26 cellular contexts compared by ENCODE assay signal in genomic region chr10:29826221-29826620, GRCh38.
"Had no signal": no experiment of that assay in that cellular context is flagged by ENCODE, and none has a peak within 500 bp of the region (broad histone marks: within the 10 kb centered on the region; RNA-seq: fewer than 3 reads in every experiment).

No MANE protein-coding gene starts in this region.

- H3K4me1 ChIP-seq: body of pancreas, left ventricle myocardium inferior, pancreas, psoas muscle had no signal

- H3K4me3 Mint-ChIP-seq: activated CD8-positive, alpha-beta T cell treated with anti-CD3 and anti-CD28 coated beads, Interleukin-2, amount 10 ng/mL, durations not matched to agents 7 days and 5 days; activated naive CD4-positive, alpha-beta T cell treated with anti-CD3 and anti-CD28 coated beads, Interleukin-2, amount 50 U/mL, for 24 hours; activated T-helper 1 cell treated with anti-CD3 and anti-CD28 coated beads, Interleukin-12 subunit alpha, Interleukin-12 subunit beta, Interleukin-2, Interleukin-4 antibody, amounts not matched to agents 30 ng/mL and 10 ng/mL and 1 ng/mL, durations not matched to agents 14 hours and 24 hours and 36 hours; immature natural killer cell; natural killer cell treated with Interleukin-12 subunit alpha and Interleukin-12 subunit beta and Interleukin-15 and Interleukin-18, amount 100 ng/mL, for 72 hours; stimulated activated memory B cell treated with anti-CD40 and anti-IgM and Interleukin-4, amounts not matched to agents 10 μg/mL and 1 μg/mL and 100 μg/mL, for 72 hours had no signal

- H3K4me3 ChIP-seq: body of pancreas, left ventricle myocardium inferior, pancreas, psoas muscle, testis had no signal

- DNase-seq: activated CD4-positive, alpha-beta T cell treated with anti-CD3 and anti-CD28 coated beads, Interleukin-2, amount 50 U/mL, for 1 hour; activated CD4-positive, CD25-positive, alpha-beta regulatory T cell treated with anti-CD3 and anti-CD28 coated beads, Interleukin-2, amount 50 U/mL, for 72 hours; activated CD8-positive, alpha-beta T cell treated with anti-CD3 and anti-CD28 coated beads, Interleukin-2, amount 10 ng/mL, durations not matched to agents 7 days and 5 days; activated gamma-delta T cell treated with Interleukin-2 at 50 U/mL for 16 hours; anterior cingulate cortex; body of pancreas; caudate nucleus; effector memory CD4-positive, alpha-beta T cell; foreskin melanocyte; immature natural killer cell; kidney glomerular epithelial cell; left ventricle myocardium inferior; midbrain; pancreas; psoas muscle; right cardiac atrium; small intestine; T-helper 1 cell; testis; trophoblast cell; WERI-Rb-1 had no signal

- H3K27ac Mint-ChIP-seq: activated CD8-positive, alpha-beta T cell treated with anti-CD3 and anti-CD28 coated beads, Interleukin-2, amount 10 ng/mL, durations not matched to agents 7 days and 5 days; activated naive CD4-positive, alpha-beta T cell treated with anti-CD3 and anti-CD28 coated beads, Interleukin-2, amount 50 U/mL, for 24 hours; activated T-helper 1 cell treated with anti-CD3 and anti-CD28 coated beads, Interleukin-12 subunit alpha, Interleukin-12 subunit beta, Interleukin-2, Interleukin-4 antibody, amounts not matched to agents 30 ng/mL and 10 ng/mL and 1 ng/mL, durations not matched to agents 14 hours and 24 hours and 36 hours; immature natural killer cell; stimulated activated memory B cell treated with anti-CD40 and anti-IgM and Interleukin-4, amounts not matched to agents 10 μg/mL and 1 μg/mL and 100 μg/mL, for 72 hours had no signal

- H3K36me3 Mint-ChIP-seq: immature natural killer cell; stimulated activated memory B cell treated with anti-CD40 and anti-IgM and Interleukin-4, amounts not matched to agents 10 μg/mL and 1 μg/mL and 100 μg/mL, for 72 hours had no signal

- H3K4me1 Mint-ChIP-seq: activated naive CD4-positive, alpha-beta T cell treated with anti-CD3 and anti-CD28 coated beads, Interleukin-2, amount 50 U/mL, for 24 hours; immature natural killer cell; stimulated activated memory B cell treated with anti-CD40 and anti-IgM and Interleukin-4, amounts not matched to agents 10 μg/mL and 1 μg/mL and 100 μg/mL, for 72 hours had no signal

- H3K27me3 Mint-ChIP-seq: stimulated activated memory B cell treated with anti-CD40 and anti-IgM and Interleukin-4, amounts not matched to agents 10 μg/mL and 1 μg/mL and 100 μg/mL, for 72 hours had no signal

- ATAC-seq: activated CD8-positive, alpha-beta T cell treated with anti-CD3 and anti-CD28 coated beads, Interleukin-2, amount 10 ng/mL, durations not matched to agents 7 days and 5 days; body of pancreas; natural killer cell treated with Interleukin-12 subunit alpha and Interleukin-12 subunit beta and Interleukin-15 and Interleukin-18, amount 100 ng/mL, for 72 hours; pancreas; psoas muscle; right cardiac atrium; stimulated activated memory B cell treated with anti-CD40 and anti-IgM and Interleukin-4, amounts not matched to agents 10 μg/mL and 1 μg/mL and 100 μg/mL, for 72 hours had no signal

- H3K9me3 Mint-ChIP-seq: activated naive CD4-positive, alpha-beta T cell treated with anti-CD3 and anti-CD28 coated beads, Interleukin-2, amount 50 U/mL, for 24 hours; natural killer cell treated with Interleukin-12 subunit alpha and Interleukin-12 subunit beta and Interleukin-15 and Interleukin-18, amount 100 ng/mL, for 72 hours; stimulated activated memory B cell treated with anti-CD40 and anti-IgM and Interleukin-4, amounts not matched to agents 10 μg/mL and 1 μg/mL and 100 μg/mL, for 72 hours had no signal

- H3K27me3 ChIP-seq: body of pancreas, pancreas, testis had no signal

- H3K27ac ChIP-seq: body of pancreas, left ventricle myocardium inferior, neutrophil, pancreas, psoas muscle, testis, WERI-Rb-1 had no signal

- H3K36me3 ChIP-seq: left ventricle myocardium inferior, neutrophil, pancreas, WERI-Rb-1 had no signal

- H3K9me3 ChIP-seq: neutrophil, pancreas, psoas muscle, testis had no signal
